Comparison of ENCODE assay signal across 13 cellular contexts in genomic region chr7:157991351-157991750, GRCh38.
"Had no signal": no experiment of that assay in that cellular context is flagged by ENCODE, and none has a peak within 500 bp of the region (broad histone marks: within the 10 kb centered on the region; RNA-seq: fewer than 3 reads in every experiment).

No MANE protein-coding gene starts in this region.

- H3K27ac Mint-ChIP-seq: activated naive CD4-positive, alpha-beta T cell treated with anti-CD3 and anti-CD28 coated beads, Interleukin-2, amount 10 ng/mL, durations not matched to agents 7 days and 5 days; activated T-helper 2 cell treated with anti-CD3 and anti-CD28 coated beads, Interferon-gamma antibody, Interleukin-2, Interleukin-4, amounts not matched to agents 10 μg/mL and 5 μg/mL and 100 μg/mL, durations not matched to agents 14 hours and 24 hours and 36 hours had no signal

- H3K36me3 ChIP-seq: adrenal gland, colonic mucosa, thyroid gland, WERI-Rb-1 had no signal

- H3K27ac ChIP-seq: adrenal gland, colonic mucosa, hepatocyte, parathyroid adenoma, thyroid gland, WERI-Rb-1 had no signal

- H3K4me3 Mint-ChIP-seq: activated naive CD4-positive, alpha-beta T cell treated with anti-CD3 and anti-CD28 coated beads, Interleukin-2, amount 10 ng/mL, durations not matched to agents 7 days and 5 days; neural crest cell had no signal

- H2AFZ ChIP-seq: hepatocyte, parathyroid adenoma had no signal

- H3K36me3 Mint-ChIP-seq: activated naive CD4-positive, alpha-beta T cell treated with anti-CD3 and anti-CD28 coated beads, Interleukin-2, amount 10 ng/mL, durations not matched to agents 7 days and 5 days had no signal

- H3K9me3 Mint-ChIP-seq: activated naive CD4-positive, alpha-beta T cell treated with anti-CD3 and anti-CD28 coated beads, Interleukin-2, amount 10 ng/mL, durations not matched to agents 7 days and 5 days; activated T-helper 2 cell treated with anti-CD3 and anti-CD28 coated beads, Interferon-gamma antibody, Interleukin-2, Interleukin-4, amounts not matched to agents 10 μg/mL and 5 μg/mL and 100 μg/mL, durations not matched to agents 14 hours and 24 hours and 36 hours; neural crest cell had no signal

- H3K9ac ChIP-seq: parathyroid adenoma had no signal

- H3K27me3 Mint-ChIP-seq: activated naive CD4-positive, alpha-beta T cell treated with anti-CD3 and anti-CD28 coated beads, Interleukin-2, amount 10 ng/mL, durations not matched to agents 7 days and 5 days had no signal

- H3K4me1 Mint-ChIP-seq: activated naive CD4-positive, alpha-beta T cell treated with anti-CD3 and anti-CD28 coated beads, Interleukin-2, amount 10 ng/mL, durations not matched to agents 7 days and 5 days had no signal

- DNase-seq: activated CD4-positive, alpha-beta T cell treated with anti-CD3 and anti-CD28 coated beads for 4 hours; activated naive CD4-positive, alpha-beta T cell treated with anti-CD3 and anti-CD28 coated beads, Interleukin-2, amount 10 ng/mL, durations not matched to agents 7 days and 5 days; activated T-cell treated with anti-CD3 and anti-CD28 coated beads for 4 hours; adrenal gland; colonic mucosa; effector CD8-positive, alpha-beta T cell; T-helper 1 cell; thyroid gland; WERI-Rb-1 had no signal

- H3K27me3 ChIP-seq: adrenal gland, colonic mucosa, hepatocyte, thyroid gland had no signal

- H3K4me3 ChIP-seq: adrenal gland, colonic mucosa, hepatocyte, thyroid gland had no signal

- H3K9me3 ChIP-seq: adrenal gland, colonic mucosa, thyroid gland had no signal

- H3K79me2 ChIP-seq: hepatocyte, parathyroid adenoma had no signal

- H3K4me2 ChIP-seq: hepatocyte had no signal

- H3K4me1 ChIP-seq: adrenal gland, colonic mucosa, parathyroid adenoma, thyroid gland had no signal
